Comparison of ENCODE assay signal across 1 cellular context in the genomic region with DNA sequence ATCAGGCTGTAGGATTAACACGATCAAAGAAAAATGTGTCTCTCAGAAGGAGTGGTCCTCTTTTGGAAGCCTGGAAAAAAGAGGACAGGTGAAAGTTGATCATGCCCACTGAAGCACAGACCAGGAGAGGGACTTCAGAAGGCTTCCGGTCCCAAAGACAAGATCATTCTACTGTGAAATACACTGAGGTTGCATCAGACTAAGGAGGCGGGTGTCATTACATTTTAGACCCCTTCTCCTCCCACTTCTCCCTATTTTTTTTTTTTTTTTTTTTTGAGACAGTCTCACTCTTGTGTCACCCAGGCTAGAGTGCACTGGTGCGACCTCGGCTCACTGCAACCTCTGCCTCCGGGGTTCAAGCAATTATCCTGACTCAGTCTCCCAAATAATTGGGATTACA.
TF ChIP-seq lines count a peak whose summit lies in the region.

No MANE protein-coding gene starts in this region.

TF ChIP-seq in IMR-90, 13 proteins besides CTCF, POLR2A, EP300 and RAD21:
- no peak for TF ChIP-seq NFE2L2 (IDR thresholded peaks at IDR 0.05; ENCODE audit: low read depth, low read length)
- TF ChIP-seq SMC3 (IDR thresholded peaks at IDR 0.05; ENCODE audit: low read depth, low read length): no peak
- TF ChIP-seq CHD1 (IDR thresholded peaks at IDR 0.05; ENCODE audit: low read depth, low read length): no peak
- no peak for TF ChIP-seq MAFK (IDR thresholded peaks at IDR 0.05; ENCODE audit: low read depth, low read length)
- TF ChIP-seq MXI1 (IDR thresholded peaks at IDR 0.05; ENCODE audit: borderline replicate concordance, low read depth, low read length): no peak
TF ChIP-seq in IMR-90: peak in this region for 0.
